Comparison of ENCODE assay signal across 24 cellular contexts in the genomic region with DNA sequence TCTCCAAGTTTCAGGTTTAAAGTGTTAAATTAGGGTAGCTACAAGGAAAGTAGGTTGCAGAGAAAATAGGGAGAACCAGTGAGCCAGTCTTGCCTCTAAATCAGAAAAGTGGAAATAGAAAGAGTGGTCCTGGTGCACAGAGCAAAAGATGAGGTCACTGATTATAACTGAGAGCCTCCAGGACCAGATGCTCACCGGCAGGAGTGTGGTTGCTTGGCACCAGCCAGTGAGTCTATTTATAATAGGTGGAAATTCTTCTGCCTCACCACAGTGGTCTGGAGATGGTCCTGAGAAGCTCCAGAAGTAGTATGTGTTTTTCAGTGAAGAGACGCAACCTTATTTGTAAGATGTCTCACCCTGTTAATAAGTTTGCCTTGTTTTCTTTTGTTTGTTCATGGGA.
"Had no signal": no experiment of that assay in that cellular context is flagged by ENCODE, and none has a peak within 500 bp of the region (broad histone marks: within the 10 kb centered on the region; RNA-seq: fewer than 3 reads in every experiment).

No MANE protein-coding gene starts in this region.

- H2AFZ ChIP-seq: PC-9 had no signal

- H3K9me3 ChIP-seq: adrenal gland, body of pancreas, breast epithelium had no signal

- H3K4me3 ChIP-seq: adrenal gland, body of pancreas, breast epithelium, PC-9 had no signal

- H3K4me1 ChIP-seq: adrenal gland, body of pancreas, breast epithelium had no signal

- ATAC-seq: activated CD4-positive, alpha-beta T cell treated with anti-CD3 and anti-CD28 coated beads for 36 hours; activated CD8-positive, alpha-beta T cell treated with anti-CD3 and anti-CD28 coated beads, Interleukin-2, amount 10 ng/mL, durations not matched to agents 7 days and 5 days; activated naive CD4-positive, alpha-beta T cell treated with anti-CD3 and anti-CD28 coated beads, Interleukin-2, amount 50 U/mL, for 72 hours; body of pancreas; Right ventricle myocardium inferior had no signal

- H3K27me3 ChIP-seq: adrenal gland, body of pancreas, breast epithelium had no signal

- H3K27ac ChIP-seq: body of pancreas, breast epithelium, PC-9, RWPE1 had no signal

- H3K36me3 ChIP-seq: adrenal gland, breast epithelium had no signal

- H3K4me2 ChIP-seq: PC-9 had no signal

- DNase-seq: activated CD4-positive, alpha-beta T cell treated with anti-CD3 and anti-CD28 coated beads for 36 hours; activated CD4-positive, alpha-beta T cell treated with anti-CD3 and anti-CD28 coated beads, Interleukin-2, amount 10 ng/mL, durations not matched to agents 7 days and 5 days; activated CD4-positive, alpha-beta T cell treated with anti-CD3 and anti-CD28 coated beads, Interleukin-2, amount 50 U/mL, for 48 hours; activated CD8-positive, alpha-beta T cell treated with anti-CD3 and anti-CD28 coated beads, Interleukin-2, amount 10 ng/mL, durations not matched to agents 7 days and 5 days; activated gamma-delta T cell treated with Interleukin-2 at 50 U/mL for 16 hours; activated naive CD4-positive, alpha-beta T cell treated with anti-CD3 and anti-CD28 coated beads for 36 hours; activated T-cell treated with anti-CD3 and anti-CD28 coated beads, Interleukin-2, amount 50 U/mL, for 24 hours; body of pancreas; Karpas-422; KBM-7; NCI-H1105; NCI-H1436; NCI-H187; NCI-H2029 treated with DMSO at 0.1 percent for 48 hours; NCI-H2107; NCI-H345; NCI-H524 treated with DMSO at 0.1 percent for 48 hours; PC-9; SIG-M5 had no signal
